In the genomic region with DNA sequence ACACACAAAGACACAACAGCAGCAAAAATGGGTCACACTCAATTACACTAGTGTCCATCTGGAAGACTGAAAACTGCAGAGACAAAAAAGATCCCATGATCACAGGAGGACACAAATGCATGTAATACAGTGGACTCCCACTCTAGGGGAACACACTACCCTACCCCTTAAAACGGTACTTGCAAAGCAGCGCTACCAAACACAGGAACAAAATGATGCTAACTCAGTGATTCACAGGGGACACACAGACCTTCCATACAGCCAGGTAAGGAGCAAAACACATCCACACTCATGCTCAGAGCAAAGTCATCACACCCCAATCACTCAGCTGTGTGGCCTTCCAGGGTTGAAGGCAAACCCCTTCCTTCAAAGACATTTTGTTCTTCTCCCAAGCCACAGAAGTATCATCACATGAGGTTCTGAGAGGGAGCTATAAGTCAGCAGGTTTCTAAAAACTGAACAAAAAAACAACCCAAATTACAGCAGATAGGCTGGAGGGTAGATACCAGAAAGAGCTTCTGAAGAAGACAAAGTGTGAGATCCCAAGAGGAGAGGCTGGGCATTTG, we compare ENCODE assay signal across 14 cellular contexts. TPM values are rescaled to one million over a fixed set of nuclear protein-coding genes. Genes with fewer than 3 reads are reported as not detected.
A peak's percentile ranks its signal among the peaks of the same experiment; 100 is the strongest.
DNase-seq lines count a peak whose midpoint lies in the region; ATAC-seq and TF ChIP-seq lines count a peak whose summit lies in the region.
"Had no signal": no experiment of that assay in that cellular context is flagged by ENCODE, and none has a peak within 500 bp of the region (broad histone marks: within the 10 kb centered on the region; RNA-seq: fewer than 3 reads in every experiment).

No MANE protein-coding gene starts in this region.

- peak overlapping the region; percentile 53 for H3K4me2 ChIP-seq in OCI-LY1 (ENCODE audit: low read length)

- H2AFZ ChIP-seq in OCI-LY1 (ENCODE audit: low read length) = no peak overlapping the region

- H3K27me3 ChIP-seq in breast epithelium (no peaks in the 10 kb centered on the region), OCI-LY1 (ENCODE audit: insufficient read depth, low read length) (peaks cover 11% of the 10 kb centered on the region; the same call in 1 of the 2 replicates), iPS-18a (ENCODE audit: control insufficient read depth, insufficient read depth, low read length) (peaks cover 94% of the 10 kb centered on the region), subcutaneous abdominal adipose tissue (ENCODE audit: control insufficient read depth in 5 of 5, insufficient read depth in 4 of 5, low read length in 5 of 5) (peaks cover 7 to 29% (median 21%) of the 10 kb centered on the region in 5 donors)

- H3K9ac ChIP-seq in OCI-LY1 (ENCODE audit: low read length) (peak overlapping the region; percentile 22; the same call in 1 of the 2 replicates), iPS-18a (ENCODE audit: low read length) (no peak overlapping the region), subcutaneous abdominal adipose tissue (ENCODE audit: low read length in 5 of 5) (peak overlapping the region in 1 of 5 donors; percentile 4)
- H3K9ac ChIP-seq: BLaER1 treated with 17β-estradiol and CSF1 and Interleukin-3, amounts not matched to agents 10 nM and 100 nM had no signal

- TF ChIP-seq POLR2A in breast epithelium (IDR thresholded peaks at IDR 0.05) = no peak

- H3K4me1 Mint-ChIP-seq in MCF 10A (ENCODE audit: insufficient read depth, unreplicated experiment) = peaks cover 9% of the 10 kb centered on the region
- no peaks in the 10 kb centered on the region for H3K4me1 Mint-ChIP-seq in activated T-cell treated with anti-CD3 and anti-CD28 coated beads, Interleukin-2, amount 50 U/mL, for 24 hours (ENCODE audit: low read depth)

- H4K20me1 ChIP-seq in OCI-LY1 (ENCODE audit: insufficient read depth, low read length) = no peaks in the 10 kb centered on the region

- no peaks in the 10 kb centered on the region for H3K9me2 ChIP-seq in OCI-LY1 (ENCODE audit: low read depth, low read length)

- no peaks in the 10 kb centered on the region for H3K4me1 ChIP-seq in breast epithelium
- H3K4me1 ChIP-seq in OCI-LY1 (ENCODE audit: insufficient read depth, low read length, severe bottlenecking) = peaks cover 9% of the 10 kb centered on the region
- H3K4me1 ChIP-seq in iPS-18a (ENCODE audit: control insufficient read depth, low read depth, low read length) = no peaks in the 10 kb centered on the region
- H3K4me1 ChIP-seq in subcutaneous abdominal adipose tissue (ENCODE audit: control insufficient read depth in 5 of 5, insufficient read depth in 5 of 5, low read length in 5 of 5) = peaks cover 5 to 15% (median 13%) of the 10 kb centered on the region in 5 donors

- no peaks in the 10 kb centered on the region for H3K79me2 ChIP-seq in OCI-LY1 (ENCODE audit: insufficient read depth, low read length)

- peaks cover 19% of the 10 kb centered on the region for H3K36me3 Mint-ChIP-seq in MCF 10A (ENCODE audit: insufficient read depth, unreplicated experiment)
- H3K36me3 Mint-ChIP-seq in activated T-cell treated with anti-CD3 and anti-CD28 coated beads, Interleukin-2, amount 50 U/mL, for 24 hours (ENCODE audit: low read depth) = no peaks in the 10 kb centered on the region

- H3K27ac ChIP-seq in breast epithelium = no peak overlapping the region
- no peak overlapping the region for H3K27ac ChIP-seq in OCI-LY1 (ENCODE audit: low read depth, low read length, poor library complexity, severe bottlenecking)
- H3K27ac ChIP-seq in iPS-18a (ENCODE audit: low read length) = no peak overlapping the region
- no peak overlapping the region for H3K27ac ChIP-seq in subcutaneous abdominal adipose tissue (ENCODE audit: low read depth, low read length)
- H3K27ac ChIP-seq: BLaER1 treated with 17β-estradiol and CSF1 and Interleukin-3, amounts not matched to agents 10 nM and 100 nM had no signal

- POLR2A ChIA-PET in MCF 10A (lab: Yijun Ruan, JAX) = interaction anchor here (0.6 to 1.3 kb wide), 7 partner anchors 14 to 168 kb away, joined by 3 to 5 read pairs (median 3); partner anchors contain the start of genes HOXC5 and SMUG1

- H3K36me3 ChIP-seq in breast epithelium (no peaks in the 10 kb centered on the region), OCI-LY1 (ENCODE audit: insufficient read depth, low read length) (no peaks in the 10 kb centered on the region), iPS-18a (ENCODE audit: control insufficient read depth, low read depth, low read length) (no peaks in the 10 kb centered on the region), subcutaneous abdominal adipose tissue (ENCODE audit: control insufficient read depth in 5 of 5, insufficient read depth in 5 of 5, low read length in 5 of 5) (peaks cover 0 to under 1% (median 0%) of the 10 kb centered on the region in 5 donors)

- intact Hi-C loops in breast epithelium (cut with DNase I; ENCODE audit: low total_unique reads) (no loop called here), MCF 10A (cut with micrococcal nuclease) (no loop called here)

- TF ChIP-seq CTCF in breast epithelium (IDR thresholded peaks at IDR 0.05) (no peak), MCF 10A (IDR thresholded peaks at IDR 0.05; ENCODE audit: unreplicated experiment) (no peak), OCI-LY1 (IDR thresholded peaks at IDR 0.05; ENCODE audit: low read length) (no peak)

- no TSS peak for BruUV-seq in MCF 10A (replicated peaks; lab: Mats Ljungman, UMichigan)

- DNase-seq in breast epithelium (ENCODE audit: low spot score in 2 of 2) = no peak
- no peak for DNase-seq in MCF 10A (ENCODE audit: unreplicated experiment)
- DNase-seq in NCI-H524 (lab: John Stamatoyannopoulos, UW) = no peak
- DNase-seq in activated T-cell treated with anti-CD3 and anti-CD28 coated beads, Interleukin-2, amount 50 U/mL, for 24 hours = no peak
- DNase-seq: activated CD4-positive, alpha-beta T cell treated with anti-CD3 and anti-CD28 coated beads for 4 hours; activated effector memory CD4-positive, alpha-beta T cell treated with Interleukin-2 at 50 U/mL for 16 hours; GDM1; NCI-H2029 treated with DMSO at 0.1 percent for 48 hours had no signal

- no peaks in the 10 kb centered on the region for H3K9me3 Mint-ChIP-seq in MCF 10A (ENCODE audit: unreplicated experiment)
- no peaks in the 10 kb centered on the region for H3K9me3 Mint-ChIP-seq in activated T-cell treated with anti-CD3 and anti-CD28 coated beads, Interleukin-2, amount 50 U/mL, for 24 hours

- ATAC-seq in GM19452 (IDR thresholded peaks at IDR 0.05; ENCODE audit: unreplicated experiment) = no peak

- CTCF ChIA-PET in MCF 10A (lab: Yijun Ruan, JAX) = interaction anchor here (0.9 to 1.4 kb wide), 3 partner anchors 139 to 206 kb away, joined by 4 to 5 read pairs (median 4); partner anchors contain the start of gene HOXC5

- no peaks in the 10 kb centered on the region for H3K27me3 Mint-ChIP-seq in MCF 10A (ENCODE audit: insufficient read depth, unreplicated experiment)
- H3K27me3 Mint-ChIP-seq in activated T-cell treated with anti-CD3 and anti-CD28 coated beads, Interleukin-2, amount 50 U/mL, for 24 hours = peaks cover 10% of the 10 kb centered on the region

- no peaks in the 10 kb centered on the region for H3K9me3 ChIP-seq in breast epithelium
- H3K9me3 ChIP-seq in OCI-LY1 (ENCODE audit: low read length) = no peaks in the 10 kb centered on the region
- H3K9me3 ChIP-seq in iPS-18a (ENCODE audit: control insufficient read depth, low read depth, low read length) = no peaks in the 10 kb centered on the region
- no peaks in the 10 kb centered on the region for H3K9me3 ChIP-seq in subcutaneous abdominal adipose tissue (ENCODE audit: control insufficient read depth in 5 of 5, low read length in 5 of 5)
- H3K9me3 ChIP-seq: BLaER1 treated with 17β-estradiol and CSF1 and Interleukin-3, amounts not matched to agents 10 nM and 100 nM had no signal

- no peaks in the 10 kb centered on the region for H3F3A ChIP-seq in OCI-LY1 (ENCODE audit: insufficient read depth, low read length)

- H3K4me3 ChIP-seq in breast epithelium (peak overlapping the region in 2 of 3 donors; percentile 52 to 66), OCI-LY1 (ENCODE audit: low read depth, low read length, poor library complexity, severe bottlenecking) (peak overlapping the region; percentile 38), iPS-18a (ENCODE audit: low read length) (peak overlapping the region; percentile 49), subcutaneous abdominal adipose tissue (ENCODE audit: low read depth in 1 of 5, low read length in 5 of 5) (peak overlapping the region in 3 of 5 donors; percentile 46 to 65 (median 61))
- H3K4me3 ChIP-seq: BLaER1 treated with 17β-estradiol and CSF1 and Interleukin-3, amounts not matched to agents 10 nM and 100 nM; lung had no signal

- no peak overlapping the region for H3K27ac Mint-ChIP-seq in MCF 10A (ENCODE audit: low read depth, unreplicated experiment)
- no peak overlapping the region for H3K27ac Mint-ChIP-seq in activated T-cell treated with anti-CD3 and anti-CD28 coated beads, Interleukin-2, amount 50 U/mL, for 24 hours

- no peak overlapping the region for H3K4me3 Mint-ChIP-seq in MCF 10A (ENCODE audit: unreplicated experiment)
- H3K4me3 Mint-ChIP-seq in activated T-cell treated with anti-CD3 and anti-CD28 coated beads, Interleukin-2, amount 50 U/mL, for 24 hours = no peak overlapping the region

RNA-seq across cellular contexts. Expression of gene SMUG1, which starts 14.8 kb away (rescaled TPM):
- 10 to 100 TPM; 29.6 to 55.4 (median 46.4) TPM for total RNA-seq in breast epithelium
- 42.6 and 52.8 TPM in 2 replicates for total RNA-seq in MCF 10A (2022)
